In genomic region chr1:60865146-60865545, GRCh38 we compare ENCODE assay signal across 1 cellular context.
TF ChIP-seq lines count a peak whose summit lies in the region.

No MANE protein-coding gene starts in this region.

TF ChIP-seq in SK-N-SH treated with all-trans-retinoic acid at 6 μM for 48 hours, 23 proteins besides CTCF, POLR2A, EP300 and RAD21 (continued from another document):
- no peak; the same call in 1 of the 2 replicates for TF ChIP-seq CSRNP3 (CRISPR knock-in tag; IDR thresholded peaks at IDR 0.05)
